14 cellular contexts compared by ENCODE assay signal in genomic region chr22:44100411-44100810, GRCh38.
"Had no signal": no experiment of that assay in that cellular context is flagged by ENCODE, and none has a peak within 500 bp of the region (broad histone marks: within the 10 kb centered on the region; RNA-seq: fewer than 3 reads in every experiment).

No MANE protein-coding gene starts in this region.

- H3K27ac Mint-ChIP-seq: naive thymus-derived CD4-positive, alpha-beta T cell had no signal

- FAIRE-seq: small intestine had no signal

- DNase-seq: colonic mucosa; dermis blood vessel endothelial cell; esophagus squamous epithelium; foreskin fibroblast; glutamatergic neuron; islet precursor cell; mammary epithelial cell; naive thymus-derived CD4-positive, alpha-beta T cell; nephron progenitor cell; small intestine; stimulated activated CD4-positive, alpha-beta T cell treated with anti-CD3 and anti-CD28 coated beads, Interleukin-2, amount 100 ng/mL, for 48 hours; stimulated activated naive CD4-positive, alpha-beta T cell treated with Interleukin-2 at 50 U/mL for 16 hours; trophoblast cell had no signal

- H3K27ac ChIP-seq: colonic mucosa, esophagus squamous epithelium, gastroesophageal sphincter had no signal

- H3K27me3 ChIP-seq: colonic mucosa, esophagus squamous epithelium, gastroesophageal sphincter had no signal

- H3K9me3 Mint-ChIP-seq: naive thymus-derived CD4-positive, alpha-beta T cell had no signal

- H3K9me3 ChIP-seq: colonic mucosa, esophagus squamous epithelium, gastroesophageal sphincter had no signal

- H3K4me3 Mint-ChIP-seq: naive thymus-derived CD4-positive, alpha-beta T cell; nephron progenitor cell had no signal

- H3K27me3 Mint-ChIP-seq: naive thymus-derived CD4-positive, alpha-beta T cell had no signal

- H3K36me3 ChIP-seq: colonic mucosa had no signal

- H3K4me3 ChIP-seq: colonic mucosa, esophagus squamous epithelium, gastroesophageal sphincter had no signal

- H3K4me1 ChIP-seq: colonic mucosa, esophagus squamous epithelium, gastroesophageal sphincter had no signal

- H3K4me1 Mint-ChIP-seq: naive thymus-derived CD4-positive, alpha-beta T cell had no signal
